In genomic region chr18:67783215-67783946, GRCh38 we compare ENCODE assay signal across 14 cellular contexts.
DNase-seq lines count a peak whose midpoint lies in the region; ATAC-seq and TF ChIP-seq lines count a peak whose summit lies in the region.
"Had no signal": no experiment of that assay in that cellular context is flagged by ENCODE, and none has a peak within 500 bp of the region (broad histone marks: within the 10 kb centered on the region; RNA-seq: fewer than 3 reads in every experiment).

No MANE protein-coding gene starts in this region.

- no peaks in the 10 kb centered on the region for H3K27me3 ChIP-seq in neuronal stem cell (ENCODE audit: control insufficient read depth in 3 of 3, insufficient read depth in 3 of 3, low read depth in 1 of 3, low read length in 3 of 3)
- H3K27me3 ChIP-seq in CD4-positive, alpha-beta T cell (ENCODE audit: control insufficient read depth, insufficient read depth, low read length): no peaks in the 10 kb centered on the region
- H3K27me3 ChIP-seq: dorsolateral prefrontal cortex, neutrophil, tibial nerve had no signal

- no peak overlapping the region for H3K4me3 ChIP-seq in choroid plexus epithelial cell (ENCODE audit: low read depth, low read length)
- H3K4me3 ChIP-seq in neuronal stem cell (ENCODE audit: low read length in 2 of 2): no peak overlapping the region
- H3K4me3 ChIP-seq: dorsolateral prefrontal cortex, tibial nerve had no signal

- no peak overlapping the region for H2BK12ac ChIP-seq in neuronal stem cell (ENCODE audit: low read length)

- no peak overlapping the region for H2BK120ac ChIP-seq in neuronal stem cell (ENCODE audit: low read depth, low read length)

- POLR2A ChIA-PET in CD4-positive, alpha-beta T cell (lab: Charles Lee): no interaction called here

- H2AFZ ChIP-seq in neuronal stem cell (ENCODE audit: low read length): peak overlapping the region; percentile 71

- H3K36me3 Mint-ChIP-seq in immature natural killer cell: no peaks in the 10 kb centered on the region
- no peaks in the 10 kb centered on the region for H3K36me3 Mint-ChIP-seq in natural killer cell
- no peaks in the 10 kb centered on the region for H3K36me3 Mint-ChIP-seq in CD4-positive, alpha-beta T cell (ENCODE audit: low read depth)

- no peak overlapping the region for H2BK15ac ChIP-seq in neuronal stem cell (ENCODE audit: low read length)

- no peaks in the 10 kb centered on the region for H3K27me3 Mint-ChIP-seq in immature natural killer cell (ENCODE audit: low read depth in 3 of 3)
- H3K27me3 Mint-ChIP-seq in natural killer cell (ENCODE audit: low read depth in 2 of 2): no peaks in the 10 kb centered on the region
- H3K27me3 Mint-ChIP-seq in CD4-positive, alpha-beta T cell: no peaks in the 10 kb centered on the region

- H3K36me3 ChIP-seq in neuronal stem cell (replicated peaks in 1 of 2; ENCODE audit: control insufficient read depth in 2 of 2, insufficient read depth in 2 of 2, low read length in 2 of 2): no peaks in the 10 kb centered on the region
- H3K36me3 ChIP-seq: neutrophil, tibial nerve had no signal

- H3K9ac ChIP-seq in neuronal stem cell (ENCODE audit: low read depth, low read length, poor library complexity): no peak overlapping the region

- WGBS in neuronal stem cell (ENCODE audit: extremely low coverage in 2 of 2, insufficient read length in 2 of 2, insufficient replicate concordance in 1 of 2), 2 donors: no CpG with 5 or more reads among the region's 1 CpG

- no peak overlapping the region for H3K27ac ChIP-seq in neuronal stem cell (replicated peaks; ENCODE audit: low read length)
- H3K27ac ChIP-seq in CD4-positive, alpha-beta T cell (ENCODE audit: low read depth, low read length): no peak overlapping the region
- H3K27ac ChIP-seq: dorsolateral prefrontal cortex, neutrophil, tibial nerve had no signal

- no peak overlapping the region for H3K18ac ChIP-seq in neuronal stem cell (ENCODE audit: low read length)

- DNase-seq in DMS53 (lab: John Stamatoyannopoulos, UW) (peak; percentile 76), NCI-H460 (ENCODE audit: extremely low read depth, low read depth) (peak; percentile 49), choroid plexus epithelial cell (ENCODE audit: low read depth) (peak; percentile 85), neuronal stem cell (ENCODE audit: low spot score) (no peak), SIG-M5 (lab: John Stamatoyannopoulos, UW) (no peak), immature natural killer cell (no peak), natural killer cell (no peak)
- no peak for DNase-seq in CD4-positive, alpha-beta T cell
- DNase-seq: dorsolateral prefrontal cortex, H7, NCI-H187 treated with DMSO at 0.1 percent for 48 hours had no signal

- H3K9me3 Mint-ChIP-seq in immature natural killer cell (peaks cover 2 to 17% (median 10%) of the 10 kb centered on the region in 6 donors), natural killer cell (peaks cover 5 to 11% of the 10 kb centered on the region in 2 donors)
- no peaks in the 10 kb centered on the region for H3K9me3 Mint-ChIP-seq in CD4-positive, alpha-beta T cell
- H3K9me3 Mint-ChIP-seq: activated T-helper 1 cell treated with anti-CD3 and anti-CD28 coated beads, Interleukin-12 subunit alpha, Interleukin-12 subunit beta, Interleukin-2, Interleukin-4 antibody, amounts not matched to agents 30 ng/mL and 10 ng/mL and 1 ng/mL, durations not matched to agents 14 hours and 24 hours and 36 hours had no signal

- TF ChIP-seq CTCF in choroid plexus epithelial cell (conservative IDR thresholded peaks at IDR 0.05; ENCODE audit: low read depth, low read length): no peak
- no peak for TF ChIP-seq CTCF in natural killer cell (IDR thresholded peaks at IDR 0.05)
- TF ChIP-seq CTCF in CD4-positive, alpha-beta T cell (IDR thresholded peaks at IDR 0.05): no peak

- intact Hi-C loops in natural killer cell (cut with micrococcal nuclease): no loop called here
- intact Hi-C loops in CD4-positive, alpha-beta T cell (cut with DNase I, micrococcal nuclease): no loop called here

- H3K4me1 ChIP-seq in neuronal stem cell (ENCODE audit: control insufficient read depth in 2 of 2, insufficient read depth in 1 of 2, low read depth in 1 of 2, low read length in 2 of 2): peaks cover 0 to 14% of the 10 kb centered on the region in 2 donors
- H3K4me1 ChIP-seq: tibial nerve had no signal

- ATAC-seq in natural killer cell: no peak
- ATAC-seq in CD4-positive, alpha-beta T cell (ENCODE audit: poor library complexity): no peak

- H3K27ac Mint-ChIP-seq in immature natural killer cell (no peak overlapping the region), natural killer cell (no peak overlapping the region)
- no peak overlapping the region for H3K27ac Mint-ChIP-seq in CD4-positive, alpha-beta T cell
- H3K27ac Mint-ChIP-seq: activated T-helper 1 cell treated with anti-CD3 and anti-CD28 coated beads, Interleukin-12 subunit alpha, Interleukin-12 subunit beta, Interleukin-2, Interleukin-4 antibody, amounts not matched to agents 30 ng/mL and 10 ng/mL and 1 ng/mL, durations not matched to agents 14 hours and 24 hours and 36 hours had no signal

- no peak overlapping the region for H2AK5ac ChIP-seq in neuronal stem cell (ENCODE audit: low read depth, low read length)

- CTCF ChIA-PET in CD4-positive, alpha-beta T cell (lab: Charles Lee): no interaction called here

- H3K4ac ChIP-seq in neuronal stem cell (ENCODE audit: low read length): no peak overlapping the region

- no peaks in the 10 kb centered on the region for H3K4me1 Mint-ChIP-seq in immature natural killer cell
- no peaks in the 10 kb centered on the region for H3K4me1 Mint-ChIP-seq in natural killer cell
- H3K4me1 Mint-ChIP-seq in CD4-positive, alpha-beta T cell (ENCODE audit: low read depth): no peaks in the 10 kb centered on the region

- no peak overlapping the region for H3K4me3 Mint-ChIP-seq in immature natural killer cell
- H3K4me3 Mint-ChIP-seq in natural killer cell: no peak overlapping the region
- H3K4me3 Mint-ChIP-seq in CD4-positive, alpha-beta T cell: no peak overlapping the region
- H3K4me3 Mint-ChIP-seq: activated T-helper 1 cell treated with anti-CD3 and anti-CD28 coated beads, Interleukin-12 subunit alpha, Interleukin-12 subunit beta, Interleukin-2, Interleukin-4 antibody, amounts not matched to agents 30 ng/mL and 10 ng/mL and 1 ng/mL, durations not matched to agents 14 hours and 24 hours and 36 hours had no signal

- H3K79me1 ChIP-seq in neuronal stem cell (ENCODE audit: low read depth, low read length): no peaks in the 10 kb centered on the region

- no peaks in the 10 kb centered on the region for H3K9me3 ChIP-seq in neuronal stem cell (replicated peaks in 1 of 2; ENCODE audit: control insufficient read depth in 2 of 2, insufficient read depth in 1 of 2, low read depth in 1 of 2, low read length in 2 of 2)
- no peaks in the 10 kb centered on the region for H3K9me3 ChIP-seq in CD4-positive, alpha-beta T cell (ENCODE audit: control insufficient read depth, low read length)
- H3K9me3 ChIP-seq: neutrophil, tibial nerve had no signal

- H4K8ac ChIP-seq in neuronal stem cell (ENCODE audit: low read depth, low read length): no peak overlapping the region

- H3K14ac ChIP-seq in neuronal stem cell (ENCODE audit: low read length): no peak overlapping the region

- H2BK5ac ChIP-seq in neuronal stem cell (ENCODE audit: low read length): no peak overlapping the region

- no peak overlapping the region for H3K23ac ChIP-seq in neuronal stem cell (ENCODE audit: low read depth, low read length, poor library complexity)

- H3K4me2 ChIP-seq in neuronal stem cell (ENCODE audit: insufficient read depth, low read length, poor library complexity, severe bottlenecking): no peak overlapping the region

- no peak overlapping the region for H4K91ac ChIP-seq in neuronal stem cell (ENCODE audit: low read depth, low read length, poor library complexity)

Comparison
In these comparisons a context has a peak if more than half of its experiments do, and no peak if none do; other contexts are left out.
1. DNase-seq: peak in DMS53 (single experiment), NCI-H460 (single experiment) and choroid plexus epithelial cell (single experiment); none in neuronal stem cell (single experiment), SIG-M5 (single experiment), immature natural killer cell (0 of 3), natural killer cell (single experiment) and CD4-positive, alpha-beta T cell (0 of 10).